32 cellular contexts compared by ENCODE assay signal in the genomic region with DNA sequence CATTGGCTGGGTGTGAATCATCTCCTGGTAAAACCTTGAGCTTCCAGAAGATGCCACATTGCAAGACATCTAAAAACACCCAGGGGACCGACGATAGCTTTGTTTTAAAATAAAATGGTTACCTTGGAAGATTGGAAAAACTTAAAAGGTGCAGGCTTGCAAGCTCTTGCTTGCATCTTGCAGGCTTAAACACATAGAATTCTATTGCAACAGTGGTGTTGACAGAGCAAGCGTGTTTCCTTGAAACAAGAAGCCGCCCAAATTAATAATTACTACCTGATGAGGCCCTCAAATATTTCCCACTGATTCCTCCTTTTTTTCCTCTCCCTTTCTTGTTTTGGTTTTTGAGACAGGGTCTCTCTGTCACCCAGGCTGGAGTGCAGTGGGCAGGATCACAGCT.
"Had no signal": no experiment of that assay in that cellular context is flagged by ENCODE, and none has a peak within 500 bp of the region (broad histone marks: within the 10 kb centered on the region; RNA-seq: fewer than 3 reads in every experiment).

No MANE protein-coding gene starts in this region.

- H3K4me1 Mint-ChIP-seq: activated CD4-positive, alpha-beta memory T cell treated with anti-CD3 and anti-CD28 coated beads, Interleukin-2, amount 10 ng/mL, durations not matched to agents 7 days and 5 days; activated CD8-positive, alpha-beta memory T cell treated with anti-CD3 and anti-CD28 coated beads, Interleukin-2, amount 10 ng/mL, durations not matched to agents 7 days and 5 days; activated naive CD8-positive, alpha-beta T cell treated with anti-CD3 and anti-CD28 coated beads for 36 hours; WTC11 had no signal

- H3K36me3 Mint-ChIP-seq: activated CD8-positive, alpha-beta memory T cell treated with anti-CD3 and anti-CD28 coated beads, Interleukin-2, amount 10 ng/mL, durations not matched to agents 7 days and 5 days; activated naive CD8-positive, alpha-beta T cell treated with anti-CD3 and anti-CD28 coated beads for 36 hours; WTC11 had no signal

- H3K9me3 Mint-ChIP-seq: T-helper 1 cell treated with Interleukin-12 subunit alpha and Interleukin-12 subunit beta and Interleukin-4 antibody, amounts not matched to agents 30 μg/mL and 1 μg/mL, for 36 hours; T-helper 2 cell treated with Interferon-gamma antibody and Interleukin-4, amounts not matched to agents 5 μg/mL and 100 μg/mL, for 36 hours; WTC11 had no signal

- H3K4me2 ChIP-seq: KMS-11, SK-N-SH had no signal

- ATAC-seq: activated CD8-positive, alpha-beta memory T cell treated with anti-CD3 and anti-CD28 coated beads, Interleukin-2, amount 10 ng/mL, durations not matched to agents 7 days and 5 days; Panc1; WTC11 had no signal

- H3K4me3 Mint-ChIP-seq: activated CD4-positive, alpha-beta memory T cell treated with anti-CD3 and anti-CD28 coated beads, Interleukin-2, amount 10 ng/mL, durations not matched to agents 7 days and 5 days; activated CD8-positive, alpha-beta memory T cell treated with anti-CD3 and anti-CD28 coated beads, Interleukin-2, amount 10 ng/mL, durations not matched to agents 7 days and 5 days; activated naive CD8-positive, alpha-beta T cell treated with anti-CD3 and anti-CD28 coated beads for 36 hours; T-helper 1 cell treated with Interleukin-12 subunit alpha and Interleukin-12 subunit beta and Interleukin-4 antibody, amounts not matched to agents 30 μg/mL and 1 μg/mL, for 36 hours; T-helper 2 cell treated with Interferon-gamma antibody and Interleukin-4, amounts not matched to agents 5 μg/mL and 100 μg/mL, for 36 hours; WTC11 had no signal

- H3K27me3 ChIP-seq: brain microvascular endothelial cell, cardiac muscle cell, SJSA1 had no signal

- DNase-seq: activated CD4-positive, alpha-beta memory T cell treated with anti-CD3 and anti-CD28 coated beads, Interleukin-2, amount 10 ng/mL, durations not matched to agents 7 days and 5 days; activated CD4-positive, alpha-beta T cell treated with anti-CD3 and anti-CD28 coated beads for 4 hours; activated CD4-positive, alpha-beta T cell treated with anti-CD3 and anti-CD28 coated beads, Interleukin-2, amount 50 U/mL, for 1 hour; activated CD4-positive, CD25-positive, alpha-beta regulatory T cell treated with anti-CD3 and anti-CD28 coated beads, Interleukin-2, amount 50 U/mL, for 72 hours; activated CD8-positive, alpha-beta memory T cell treated with anti-CD3 and anti-CD28 coated beads for 24 hours; activated CD8-positive, alpha-beta memory T cell treated with anti-CD3 and anti-CD28 coated beads, Interleukin-2, amount 10 ng/mL, durations not matched to agents 7 days and 5 days; activated CD8-positive, alpha-beta memory T cell treated with anti-CD3 and anti-CD28 coated beads, Interleukin-2, amount 50 U/mL, for 48 hours; activated effector memory CD4-positive, alpha-beta T cell treated with anti-CD3 and anti-CD28 coated beads, Interleukin-2, amount 50 U/mL, for 16 hours; activated naive CD4-positive, alpha-beta T cell; activated naive CD4-positive, alpha-beta T cell treated with anti-CD3 and anti-CD28 coated beads, Interleukin-2, amount 50 U/mL, for 16 hours; activated naive CD8-positive, alpha-beta T cell treated with anti-CD3 and anti-CD28 coated beads for 36 hours; activated T-cell treated with anti-CD3 and anti-CD28 coated beads, Interleukin-2, amount 50 U/mL, for 48 hours; amniotic stem cell; aorta; brain microvascular endothelial cell; MM.1S; MV-4-11; NCI-H1092; NCI-H1436 treated with DMSO at 0.1 percent for 48 hours; NCI-H1694 treated with DMSO at 0.1 percent for 48 hours; NCI-H2029; NCI-H345; NCI-H524 treated with DMSO at 0.1 percent for 48 hours; SHP77; SK-N-SH had no signal

- H3K9me3 ChIP-seq: SJSA1, SK-N-SH had no signal

- H3K27ac ChIP-seq: brain microvascular endothelial cell, cardiac muscle cell, KMS-11 had no signal

- H3K9me2 ChIP-seq: SK-N-SH had no signal

- H3K36me3 ChIP-seq: brain microvascular endothelial cell, cardiac muscle cell, SJSA1 had no signal

- H3K27ac Mint-ChIP-seq: activated CD4-positive, alpha-beta memory T cell treated with anti-CD3 and anti-CD28 coated beads, Interleukin-2, amount 10 ng/mL, durations not matched to agents 7 days and 5 days; activated CD8-positive, alpha-beta memory T cell treated with anti-CD3 and anti-CD28 coated beads, Interleukin-2, amount 10 ng/mL, durations not matched to agents 7 days and 5 days; activated naive CD8-positive, alpha-beta T cell treated with anti-CD3 and anti-CD28 coated beads for 36 hours; T-helper 1 cell treated with Interleukin-12 subunit alpha and Interleukin-12 subunit beta and Interleukin-4 antibody, amounts not matched to agents 30 μg/mL and 1 μg/mL, for 36 hours; T-helper 2 cell treated with Interferon-gamma antibody and Interleukin-4, amounts not matched to agents 5 μg/mL and 100 μg/mL, for 36 hours; WTC11 had no signal

- H3K4me3 ChIP-seq: cardiac muscle cell, SJSA1 had no signal

- H3K27me3 Mint-ChIP-seq: activated CD4-positive, alpha-beta memory T cell treated with anti-CD3 and anti-CD28 coated beads, Interleukin-2, amount 10 ng/mL, durations not matched to agents 7 days and 5 days; activated CD8-positive, alpha-beta memory T cell treated with anti-CD3 and anti-CD28 coated beads, Interleukin-2, amount 10 ng/mL, durations not matched to agents 7 days and 5 days had no signal
